In the genomic region with DNA sequence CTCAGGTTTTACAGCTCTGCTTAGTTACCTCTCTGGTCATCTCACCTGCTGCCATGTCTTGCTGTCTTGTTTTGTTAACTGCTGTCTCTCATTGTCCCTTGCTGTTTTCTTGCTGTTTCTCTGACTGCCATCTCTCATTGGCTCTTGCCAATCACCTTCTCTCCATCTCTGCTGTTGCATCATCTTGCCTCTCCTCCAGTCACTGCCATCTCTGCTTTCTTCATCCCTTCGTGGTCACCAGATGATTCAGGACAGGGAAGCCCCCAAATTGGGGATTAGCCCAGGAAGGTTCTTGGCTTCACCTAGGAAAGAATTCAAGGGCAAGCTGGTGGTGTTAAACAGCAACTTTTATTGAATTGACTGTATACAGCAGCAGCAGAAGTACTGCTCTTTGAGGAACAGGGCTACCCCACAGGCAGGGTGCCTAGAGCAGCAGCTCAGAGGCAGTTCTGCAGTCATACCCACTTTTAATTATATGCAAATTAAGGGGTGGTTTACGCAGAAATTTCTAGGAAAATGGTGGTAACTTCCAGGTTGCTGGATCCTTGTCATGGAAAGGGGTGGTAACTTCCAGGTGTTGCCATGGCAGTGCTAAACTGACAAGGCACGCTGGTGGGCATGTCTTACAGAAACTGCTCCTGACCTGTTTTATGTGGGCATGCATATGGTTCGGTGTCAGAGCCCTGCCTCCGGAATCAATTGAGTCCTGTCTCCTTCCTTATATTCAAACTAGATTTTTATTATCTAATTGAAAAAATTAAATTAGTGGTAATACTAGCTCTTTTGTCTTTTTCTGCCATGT, we compare ENCODE assay signal across 20 cellular contexts. TPM values are rescaled to one million over a fixed set of nuclear protein-coding genes. Genes with fewer than 3 reads are reported as not detected.
DNase-seq lines count a peak whose midpoint lies in the region; ATAC-seq and TF ChIP-seq lines count a peak whose summit lies in the region.
"Had no signal": no experiment of that assay in that cellular context is flagged by ENCODE, and none has a peak within 500 bp of the region (broad histone marks: within the 10 kb centered on the region; RNA-seq: fewer than 3 reads in every experiment).

No MANE protein-coding gene starts in this region.

- H2BK15ac ChIP-seq in H9 (ENCODE audit: low read depth, low read length) = no peak overlapping the region

- H3K14ac ChIP-seq in H9 (ENCODE audit: insufficient read depth, low read length) = no peak overlapping the region

- no peak overlapping the region for H3K18ac ChIP-seq in H9 (ENCODE audit: insufficient read length, low read depth, low read length)

- H3K36me3 ChIP-seq in CD8-positive, alpha-beta T cell (ENCODE audit: insufficient read depth, low read length) = peaks cover 22% of the 10 kb centered on the region
- H3K36me3 ChIP-seq in BE2C = peaks cover 10% of the 10 kb centered on the region
- H3K36me3 ChIP-seq: ovary had no signal

- no peak overlapping the region for H3K4me3 Mint-ChIP-seq in CD8-positive, alpha-beta T cell
- H3K4me3 Mint-ChIP-seq in H9 = no peak overlapping the region
- no peak overlapping the region for H3K4me3 Mint-ChIP-seq in activated T-helper 17 cell treated with anti-CD3 and anti-CD28 coated beads, Interleukin-2, amount 50 U/mL, for 72 hours
- no peak overlapping the region for H3K4me3 Mint-ChIP-seq in naive B cell
- H3K4me3 Mint-ChIP-seq: B cell, endodermal cell had no signal

- peaks cover 3% of the 10 kb centered on the region for H3K9me3 Mint-ChIP-seq in CD8-positive, alpha-beta T cell
- H3K9me3 Mint-ChIP-seq in H9 = peaks cover 8 to 10% of the 10 kb centered on the region in 2 experiments
- peaks cover 8% of the 10 kb centered on the region for H3K9me3 Mint-ChIP-seq in activated T-helper 17 cell treated with anti-CD3 and anti-CD28 coated beads, Interleukin-2, amount 50 U/mL, for 72 hours
- H3K9me3 Mint-ChIP-seq in naive B cell = peaks cover 5 to 17% (median 13%) of the 10 kb centered on the region in 7 donors

- no peak overlapping the region for H3K23ac ChIP-seq in H9 (ENCODE audit: insufficient read length, low read depth, low read length)

- H2BK5ac ChIP-seq in H9 (ENCODE audit: insufficient read length, low read length) = no peak overlapping the region

- H4K5ac ChIP-seq in H9 (ENCODE audit: insufficient read length, low read depth, low read length) = no peak overlapping the region

- no peak overlapping the region for H2AFZ ChIP-seq in H9 (ENCODE audit: low read length)
- H2AFZ ChIP-seq: GM23248 had no signal

- no peak overlapping the region for H3K56ac ChIP-seq in H9 (ENCODE audit: insufficient read length, low read depth, low read length)

- H3K4me1 Mint-ChIP-seq in CD8-positive, alpha-beta T cell (ENCODE audit: low read depth) = peaks cover 6% of the 10 kb centered on the region
- H3K4me1 Mint-ChIP-seq in H9 = peaks cover 10 to 13% of the 10 kb centered on the region in 2 experiments
- peaks cover 13% of the 10 kb centered on the region for H3K4me1 Mint-ChIP-seq in activated T-helper 17 cell treated with anti-CD3 and anti-CD28 coated beads, Interleukin-2, amount 50 U/mL, for 72 hours
- H3K4me1 Mint-ChIP-seq in naive B cell = peaks cover 10 to 18% (median 11%) of the 10 kb centered on the region in 3 donors

- peak overlapping the region; percentile 64 for H2BK20ac ChIP-seq in H9 (ENCODE audit: low read depth, low read length, poor library complexity, severe bottlenecking)

- H3K79me1 ChIP-seq in H9 (ENCODE audit: insufficient read depth, low read depth, low read length, poor library complexity, severe bottlenecking) = peaks cover 2% of the 10 kb centered on the region

- no peaks in the 10 kb centered on the region for H3K9me3 ChIP-seq in CD8-positive, alpha-beta T cell (ENCODE audit: low read length)
- H3K9me3 ChIP-seq in H9 (ENCODE audit: control insufficient read depth, low read depth, low read length) (peaks cover 6% of the 10 kb centered on the region), BE2C (no peaks in the 10 kb centered on the region)
- H3K9me3 ChIP-seq: ovary, upper lobe of right lung had no signal

- no peak for ATAC-seq in CD8-positive, alpha-beta T cell
- ATAC-seq in activated T-helper 17 cell treated with anti-CD3 and anti-CD28 coated beads, Interleukin-2, amount 50 U/mL, for 72 hours (replicated peaks) = peak; percentile 42
- no peak for ATAC-seq in naive B cell (ENCODE audit: low read depth in 2 of 2)
- ATAC-seq: left ventricle myocardium superior, Right ventricle myocardium inferior, upper lobe of right lung had no signal

- H2BK12ac ChIP-seq in H9 (ENCODE audit: insufficient read length, low read depth, low read length) = no peak overlapping the region

- no peaks in the 10 kb centered on the region for H3K27me3 Mint-ChIP-seq in CD8-positive, alpha-beta T cell (ENCODE audit: low read depth)
- no peaks in the 10 kb centered on the region for H3K27me3 Mint-ChIP-seq in H9 (ENCODE audit: low read depth)
- no peaks in the 10 kb centered on the region for H3K27me3 Mint-ChIP-seq in activated T-helper 17 cell treated with anti-CD3 and anti-CD28 coated beads, Interleukin-2, amount 50 U/mL, for 72 hours
- no peaks in the 10 kb centered on the region for H3K27me3 Mint-ChIP-seq in naive B cell
- H3K27me3 Mint-ChIP-seq: B cell had no signal

- no CpG with 5 or more reads among the region's 5 CpGs for WGBS in H9 (ENCODE audit: extremely low coverage, insufficient read length, low lambda C conversion rate)

- H3K4me2 ChIP-seq in H9 (ENCODE audit: insufficient read depth, insufficient read length, low read length) = no peak overlapping the region

- no peak overlapping the region for H2AK5ac ChIP-seq in H9 (ENCODE audit: insufficient read length, low read length)

- no peak overlapping the region for H3K4me3 ChIP-seq in CD8-positive, alpha-beta T cell (ENCODE audit: low read depth, low read length)
- no peak overlapping the region for H3K4me3 ChIP-seq in BE2C (ENCODE audit: low read depth, low read length)
- H3K4me3 ChIP-seq: GM23248, ovary, upper lobe of right lung had no signal

- H3K27ac Mint-ChIP-seq in CD8-positive, alpha-beta T cell = peak overlapping the region; percentile 5
- H3K27ac Mint-ChIP-seq in H9 (peak overlapping the region in 2 of 3 experiments; percentile 0 to 49; a peak in 2 of 7 replicates), naive B cell (peak overlapping the region in 4 of 6 donors; percentile 14 to 97 (median 52))
- H3K27ac Mint-ChIP-seq in activated T-helper 17 cell treated with anti-CD3 and anti-CD28 coated beads, Interleukin-2, amount 50 U/mL, for 72 hours = peak overlapping the region; percentile 9
- H3K27ac Mint-ChIP-seq: endodermal cell had no signal

- H3K27me3 ChIP-seq in CD8-positive, alpha-beta T cell (ENCODE audit: insufficient read depth, low read length) = no peaks in the 10 kb centered on the region
- no peaks in the 10 kb centered on the region for H3K27me3 ChIP-seq in H9 (ENCODE audit: insufficient read depth, low read length)
- no peaks in the 10 kb centered on the region for H3K27me3 ChIP-seq in BE2C
- H3K27me3 ChIP-seq: ovary, upper lobe of right lung had no signal

- no peaks in the 10 kb centered on the region for H3K23me2 ChIP-seq in H9 (ENCODE audit: insufficient read length, low read depth, low read length, poor library complexity, severe bottlenecking)

- H3K36me3 Mint-ChIP-seq in CD8-positive, alpha-beta T cell = peaks cover 75% of the 10 kb centered on the region
- H3K36me3 Mint-ChIP-seq in H9 (ENCODE audit: insufficient read depth in 1 of 3, low read depth in 3 of 3) (peaks cover 73 to 86% (median 75%) of the 10 kb centered on the region in 3 experiments), naive B cell (peaks cover 44 to 54% of the 10 kb centered on the region in 2 donors)
- peaks cover 82% of the 10 kb centered on the region for H3K36me3 Mint-ChIP-seq in activated T-helper 17 cell treated with anti-CD3 and anti-CD28 coated beads, Interleukin-2, amount 50 U/mL, for 72 hours (ENCODE audit: low read depth)

- H3T11ph ChIP-seq in H9 (ENCODE audit: low read length) = no peak overlapping the region

- H3K9ac ChIP-seq in H9 (ENCODE audit: extremely low read depth, insufficient read length, low read length) = no peak overlapping the region
- H3K9ac ChIP-seq: GM23248 had no signal

- no peaks in the 10 kb centered on the region for H3K4me1 ChIP-seq in CD8-positive, alpha-beta T cell (ENCODE audit: insufficient read depth, low read length)
- H3K4me1 ChIP-seq in H9 (ENCODE audit: insufficient read depth, low read length) (no peaks in the 10 kb centered on the region), BE2C (peaks cover 6% of the 10 kb centered on the region)
- H3K4me1 ChIP-seq: upper lobe of right lung had no signal

- POLR2A ChIA-PET in CD8-positive, alpha-beta T cell (lab: Charles Lee) = interaction anchor here (0.6 kb wide), 1 partner anchor 592 kb away, joined by 3 read pairs; no protein-coding TSS in a partner anchor

- no peaks in the 10 kb centered on the region for H4K20me1 ChIP-seq in H9 (ENCODE audit: control insufficient read depth, insufficient read depth, insufficient read length)

- CTCF ChIA-PET in CD8-positive, alpha-beta T cell (lab: Charles Lee) = no interaction called here

- no peak overlapping the region for H4K8ac ChIP-seq in H9 (replicated peaks; ENCODE audit: insufficient read length, low read depth, low read length)

- H3K79me2 ChIP-seq in H9 (ENCODE audit: insufficient read depth, low read length) = 0 out of 2 replicates have a peak, but pooled peaks cover 2% of the 10 kb centered on the region

- H3K27ac ChIP-seq in CD8-positive, alpha-beta T cell (ENCODE audit: low read depth, low read length) = no peak overlapping the region
- H3K27ac ChIP-seq in H9 (ENCODE audit: insufficient read length, low read depth, low read length) = no peak overlapping the region
- H3K27ac ChIP-seq: GM23248, ovary, upper lobe of right lung had no signal

- no peak overlapping the region for H2BK120ac ChIP-seq in H9 (ENCODE audit: low read depth, low read length, poor library complexity, severe bottlenecking)

- no peak for DNase-seq in CD8-positive, alpha-beta T cell
- DNase-seq in H9 (no peak), naive B cell (no peak), head of caudate nucleus (no peak), BE2C (no peak), NCI-H510A treated with DMSO at 0.1 percent for 48 hours (lab: John Stamatoyannopoulos, UW) (no peak)
- DNase-seq: endodermal cell; GM23248; Karpas-422; left ventricle myocardium superior; NCI-H1105; NCI-H2081; NCI-H510A; ovary; stimulated activated naive CD4-positive, alpha-beta T cell treated with Interleukin-2 at 50 U/mL for 16 hours; SW 1271; upper lobe of right lung had no signal

- H4K91ac ChIP-seq in H9 (ENCODE audit: insufficient read length, low read depth, low read length) = no peak overlapping the region

- intact Hi-C loops in CD8-positive, alpha-beta T cell (cut with DNase I, micrococcal nuclease) = no loop called here
- intact Hi-C loops in head of caudate nucleus (cut with DNase I) = no loop called here

- no peak for TF ChIP-seq CTCF in CD8-positive, alpha-beta T cell (IDR thresholded peaks at IDR 0.05)
- no peak for TF ChIP-seq CTCF in H9 (conservative IDR thresholded peaks at IDR 0.05)
- TF ChIP-seq CTCF in BE2C (IDR thresholded peaks at IDR 0.05; ENCODE audit: low read depth, low read length) = no peak

- no peak overlapping the region for H3K4ac ChIP-seq in H9 (ENCODE audit: low read depth, low read length)

RNA-seq across cellular contexts. Expression of a gene that starts 33.4 kb away (rescaled TPM):
- total RNA-seq in CD8-positive, alpha-beta T cell = 100 to 1,000 TPM; 106 to 107 TPM
- 34.3 and 37.7 TPM in 2 replicates for total RNA-seq in H9 (2021)
- total RNA-seq in activated T-helper 17 cell treated with anti-CD3 and anti-CD28 coated beads, Interleukin-2, amount 50 U/mL, for 72 hours = 10 to 100 TPM; 21.0 to 34.5 TPM
- polyA plus RNA-seq in naive B cell (ENCODE audit: low read depth in 6 of 6) = 10 to 100 TPM; 18.6 to 22.0 (median 20.6) TPM
- 18.5 TPM for polyA plus RNA-seq in BE2C (2012; ENCODE audit: insufficient read depth, insufficient read length, low read depth)
